In the genomic region with DNA sequence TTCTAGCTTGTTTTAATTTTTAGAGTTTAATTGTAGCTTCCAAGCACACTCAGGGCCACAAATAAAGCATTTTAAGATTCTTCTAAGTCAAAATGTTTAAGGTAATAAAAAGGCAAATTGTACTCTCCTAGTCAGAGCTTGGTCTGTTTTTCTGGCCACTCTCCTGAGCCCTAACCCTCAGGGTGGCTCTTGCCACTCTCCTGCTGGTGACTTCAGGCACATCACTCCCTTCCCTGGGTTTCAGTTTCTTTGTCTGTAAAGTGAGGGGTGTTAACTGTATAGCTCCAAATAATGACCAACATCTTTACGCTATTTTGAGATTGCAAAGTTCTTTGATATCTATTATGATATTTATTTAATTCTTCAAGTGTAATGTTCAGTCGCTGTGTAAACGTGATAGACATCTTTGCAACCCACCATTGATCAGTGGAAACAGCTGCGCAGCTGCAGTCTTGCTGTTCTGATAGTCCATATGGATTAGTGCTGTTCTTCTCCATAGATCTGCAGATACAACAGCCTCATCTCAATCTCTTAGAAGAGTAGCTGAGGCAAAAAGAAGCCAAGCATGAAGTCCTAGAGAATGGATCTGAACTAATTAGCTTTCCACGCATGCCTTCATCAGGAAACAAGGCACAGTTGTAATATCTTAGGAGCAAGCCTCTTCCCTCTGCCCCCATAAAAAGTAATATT, we compare ENCODE assay signal across 16 cellular contexts.
DNase-seq lines count a peak whose midpoint lies in the region; ATAC-seq, FAIRE-seq and TF ChIP-seq lines count a peak whose summit lies in the region.
"Had no signal": no experiment of that assay in that cellular context is flagged by ENCODE, and none has a peak within 500 bp of the region (broad histone marks: within the 10 kb centered on the region; RNA-seq: fewer than 3 reads in every experiment).

No MANE protein-coding gene starts in this region.

- peak overlapping the region; percentile 57 for H3K4me2 ChIP-seq in Loucy (ENCODE audit: low read depth, low read length, poor library complexity, severe bottlenecking)

- POLR2A ChIA-PET in naive thymus-derived CD8-positive, alpha-beta T cell (lab: Charles Lee), result interaction anchor here (0.5 kb wide), 1 partner anchor 366 kb away, joined by 6 read pairs; no protein-coding TSS in a partner anchor

- peaks cover 67% of the 10 kb centered on the region for H3K4me1 ChIP-seq in Loucy (ENCODE audit: insufficient read depth, low read length, poor library complexity, severe bottlenecking)

- ATAC-seq in HG02852 (IDR thresholded peaks at IDR 0.05; ENCODE audit: unreplicated experiment), result no peak
- no peak for ATAC-seq in naive thymus-derived CD8-positive, alpha-beta T cell
- ATAC-seq in activated T-cell treated with anti-CD3 and anti-CD28 coated beads, Interleukin-2, amount 50 U/mL, for 4 hours, result no peak
- ATAC-seq: PC-3 had no signal

- no peak overlapping the region for H3K4me3 ChIP-seq in AG10803 (ENCODE audit: low read length)
- peak overlapping the region; percentile 15 for H3K4me3 ChIP-seq in Loucy (ENCODE audit: low read length, poor library complexity, severe bottlenecking)
- no peak overlapping the region for H3K4me3 ChIP-seq in bronchial epithelial cell (ENCODE audit: low read depth, low read length)

- TF ChIP-seq CTCF in AG10803 (conservative IDR thresholded peaks at IDR 0.05; ENCODE audit: low read length), result peak; percentile 38
- TF ChIP-seq CTCF in Loucy (conservative IDR thresholded peaks at IDR 0.05; ENCODE audit: low read length), result peak; percentile 43; the same call in 1 of the 2 replicates
- peak; percentile 2 for TF ChIP-seq CTCF in bronchial epithelial cell (IDR thresholded peaks at IDR 0.05; ENCODE audit: insufficient read depth, low read length, severe bottlenecking)
- TF ChIP-seq CTCF in neural crest cell (conservative IDR thresholded peaks at IDR 0.05), result peak; percentile 31
- no peak for TF ChIP-seq CTCF in GM13976 (IDR thresholded peaks at IDR 0.05; ENCODE audit: borderline replicate concordance, control extremely low read depth, extremely low read depth, insufficient read depth, missing control alignments)

- no peaks in the 10 kb centered on the region for H3K4me1 Mint-ChIP-seq in neural crest cell
- peaks cover 0 to 6% (median 0%) of the 10 kb centered on the region in 4 donors for H3K4me1 Mint-ChIP-seq in naive thymus-derived CD8-positive, alpha-beta T cell
- H3K4me1 Mint-ChIP-seq in activated T-cell treated with anti-CD3 and anti-CD28 coated beads, Interleukin-2, amount 50 U/mL, for 4 hours (ENCODE audit: low read depth), result no peaks in the 10 kb centered on the region
- H3K4me1 Mint-ChIP-seq: IgD-negative memory B cell had no signal

- DNase-seq in AG10803 (ENCODE audit: low read depth) (no peak), bronchial epithelial cell (ENCODE audit: low read depth) (no peak), neural crest cell (ENCODE audit: low read depth, low spot score) (no peak), GM13976 (ENCODE audit: low spot score) (no peak)
- DNase-seq in naive thymus-derived CD8-positive, alpha-beta T cell, result no peak
- DNase-seq in activated T-cell treated with anti-CD3 and anti-CD28 coated beads, Interleukin-2, amount 50 U/mL, for 4 hours, result no peak
- DNase-seq: DMS79, H7, NCI-H146, NCI-H345, PC-3, T-helper 1 cell had no signal

- H3K9me3 ChIP-seq in Loucy (ENCODE audit: insufficient read depth, low read depth, low read length), result no peaks in the 10 kb centered on the region

- H3K36me3 Mint-ChIP-seq in neural crest cell (ENCODE audit: low read depth), result no peaks in the 10 kb centered on the region
- no peaks in the 10 kb centered on the region for H3K36me3 Mint-ChIP-seq in naive thymus-derived CD8-positive, alpha-beta T cell
- H3K36me3 Mint-ChIP-seq in activated T-cell treated with anti-CD3 and anti-CD28 coated beads, Interleukin-2, amount 50 U/mL, for 4 hours (ENCODE audit: insufficient read depth), result no peaks in the 10 kb centered on the region
- H3K36me3 Mint-ChIP-seq: CD14-positive monocyte, IgD-negative memory B cell had no signal

- no peaks in the 10 kb centered on the region for H3K9me3 Mint-ChIP-seq in neural crest cell
- H3K9me3 Mint-ChIP-seq in naive thymus-derived CD8-positive, alpha-beta T cell, result peaks cover 0 to 9% (median 0%) of the 10 kb centered on the region in 9 donors
- H3K9me3 Mint-ChIP-seq in activated T-cell treated with anti-CD3 and anti-CD28 coated beads, Interleukin-2, amount 50 U/mL, for 4 hours, result no peaks in the 10 kb centered on the region
- H3K9me3 Mint-ChIP-seq: CD14-positive monocyte, IgD-negative memory B cell had no signal

- peaks cover 8% of the 10 kb centered on the region for H3K27me3 Mint-ChIP-seq in neural crest cell (ENCODE audit: low read depth)
- H3K27me3 Mint-ChIP-seq in naive thymus-derived CD8-positive, alpha-beta T cell, result peaks cover 0 to 6% (median 0%) of the 10 kb centered on the region in 5 donors
- H3K27me3 Mint-ChIP-seq in activated T-cell treated with anti-CD3 and anti-CD28 coated beads, Interleukin-2, amount 50 U/mL, for 4 hours (ENCODE audit: low read depth), result peaks cover 2% of the 10 kb centered on the region

- peaks cover 3% of the 10 kb centered on the region; the same call in 1 of the 2 replicates for H3F3A ChIP-seq in Loucy (ENCODE audit: low read depth)

- no peaks in the 10 kb centered on the region for H4K20me1 ChIP-seq in Loucy (ENCODE audit: insufficient read depth, low read length, poor library complexity, severe bottlenecking)

- H3K27me3 ChIP-seq in Loucy (ENCODE audit: insufficient read depth, low read length, poor library complexity, severe bottlenecking) (no peaks in the 10 kb centered on the region), bronchial epithelial cell (ENCODE audit: control insufficient read depth, insufficient read depth, low read length) (no peaks in the 10 kb centered on the region)

- FAIRE-seq in bronchial epithelial cell (lab: Jason Lieb, UNC), result no peak

- no peak overlapping the region for H3K27ac Mint-ChIP-seq in neural crest cell (ENCODE audit: unreplicated experiment)
- H3K27ac Mint-ChIP-seq in naive thymus-derived CD8-positive, alpha-beta T cell, result no peak overlapping the region
- H3K27ac Mint-ChIP-seq: CD14-positive monocyte, IgD-negative memory B cell had no signal

- H3K36me3 ChIP-seq in Loucy (ENCODE audit: insufficient read depth, low read length), result no peaks in the 10 kb centered on the region
- no peaks in the 10 kb centered on the region for H3K36me3 ChIP-seq in bronchial epithelial cell (ENCODE audit: control insufficient read depth, insufficient read depth, low read length)

- no peak overlapping the region for H3K4me3 Mint-ChIP-seq in neural crest cell
- no peak overlapping the region for H3K4me3 Mint-ChIP-seq in naive thymus-derived CD8-positive, alpha-beta T cell
- no peak overlapping the region for H3K4me3 Mint-ChIP-seq in activated T-cell treated with anti-CD3 and anti-CD28 coated beads, Interleukin-2, amount 50 U/mL, for 4 hours
- H3K4me3 Mint-ChIP-seq: CD14-positive monocyte, IgD-negative memory B cell had no signal

- H3K9me2 ChIP-seq in Loucy (replicated peaks; ENCODE audit: low read depth, low read length), result no peaks in the 10 kb centered on the region

- in situ Hi-C loops in GM13976 (cut with MboI; ENCODE audit: low sequenced_read_pairs, unreplicated experiment), result no loop called here

- peak overlapping the region; percentile 4 for H3K9ac ChIP-seq in Loucy (ENCODE audit: low read depth, low read length, poor library complexity, severe bottlenecking)

- H2AFZ ChIP-seq in Loucy (ENCODE audit: low read length), result no peak overlapping the region

- no peaks in the 10 kb centered on the region for H3K79me2 ChIP-seq in Loucy (ENCODE audit: insufficient read depth, low read length)
